ENCODE assay signal across 10 cellular contexts in the genomic region with DNA sequence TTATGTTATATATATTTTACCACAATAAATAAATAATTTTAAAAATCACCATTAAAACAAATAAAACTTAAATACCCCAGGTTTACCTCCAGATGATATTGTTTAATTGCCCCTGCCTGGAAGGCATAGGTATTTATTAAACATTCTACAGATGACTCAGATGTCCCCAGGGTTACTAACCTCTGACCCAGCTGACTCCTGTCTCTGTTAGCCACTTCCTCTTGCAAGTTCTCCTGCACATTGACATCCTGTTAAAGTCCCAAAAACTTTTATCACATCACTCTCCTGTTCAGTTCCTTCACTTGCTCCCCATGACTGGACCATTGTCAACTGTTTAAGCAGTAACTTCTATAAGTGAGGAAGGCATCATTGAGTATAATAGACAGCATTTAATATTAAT. TPM values are rescaled to one million over a fixed set of nuclear protein-coding genes. Genes with fewer than 3 reads are reported as not detected.
DNase-seq lines count a peak whose midpoint lies in the region; ATAC-seq and TF ChIP-seq lines count a peak whose summit lies in the region.
"Had no signal": no experiment of that assay in that cellular context is flagged by ENCODE, and none has a peak within 500 bp of the region (broad histone marks: within the 10 kb centered on the region; RNA-seq: fewer than 3 reads in every experiment).

No MANE protein-coding gene starts in this region.

- H3K27me3 Mint-ChIP-seq in activated B cell treated with CpG ODN at 0.5 μM for 24 hours: no peaks in the 10 kb centered on the region

- H3K27me3 ChIP-seq in GM06990 (replicated peaks; ENCODE audit: control insufficient read depth, insufficient read depth, low read length) (no peaks in the 10 kb centered on the region), HAP-1 (ENCODE audit: low read depth) (no peaks in the 10 kb centered on the region)

- in situ Hi-C loops in HAP-1 (cut with MboI; ENCODE audit: low sequenced_read_pairs): no loop called here

- no peak for TF ChIP-seq CTCF in GM06990 (IDR thresholded peaks at IDR 0.05; ENCODE audit: insufficient read depth, low read length, poor library complexity, severe bottlenecking)
- no peak for TF ChIP-seq CTCF in activated B cell treated with CpG ODN at 0.5 μM for 24 hours (IDR thresholded peaks at IDR 0.05)

- H3K4me1 ChIP-seq in HAP-1: no peaks in the 10 kb centered on the region

- peaks cover 40% of the 10 kb centered on the region for H3K4me1 Mint-ChIP-seq in activated B cell treated with CpG ODN at 0.5 μM for 24 hours
- H3K4me1 Mint-ChIP-seq: CD4-positive, alpha-beta memory T cell; nephron had no signal

- POLR2A ChIA-PET in activated B cell treated with CpG ODN at 0.5 μM for 24 hours (lab: Charles Lee): interaction anchor here (0.9 to 1.0 kb wide), 2 partner anchors 40 to 303 kb away, joined by 3 to 5 read pairs; no protein-coding TSS in a partner anchor

- no peaks in the 10 kb centered on the region for H3K9me3 ChIP-seq in HAP-1

- no peak overlapping the region for H3K4me3 ChIP-seq in GM06990 (replicated peaks; ENCODE audit: low read depth, low read length)
- H3K4me3 ChIP-seq in HAP-1: no peak overlapping the region

- CTCF ChIA-PET in activated B cell treated with CpG ODN at 0.5 μM for 24 hours (lab: Charles Lee): no interaction called here

- ATAC-seq in GM21367 (IDR thresholded peaks at IDR 0.05; ENCODE audit: unreplicated experiment): peak; percentile 93
- peak; percentile 100 for ATAC-seq in HG03354 (IDR thresholded peaks at IDR 0.05; ENCODE audit: poor library complexity, severe bottlenecking, unreplicated experiment)
- peak; percentile 96 for ATAC-seq in activated B cell treated with CpG ODN at 0.5 μM for 24 hours (ENCODE audit: low read depth)

- H3K36me3 ChIP-seq in GM06990 (ENCODE audit: control insufficient read depth, insufficient read depth, low read length): no peaks in the 10 kb centered on the region
- no peaks in the 10 kb centered on the region for H3K36me3 ChIP-seq in HAP-1 (replicated peaks)

- H3K36me3 Mint-ChIP-seq in activated B cell treated with CpG ODN at 0.5 μM for 24 hours (ENCODE audit: low read depth): no peaks in the 10 kb centered on the region
- H3K36me3 Mint-ChIP-seq: CD4-positive, alpha-beta memory T cell had no signal

- no peak overlapping the region for H3K27ac Mint-ChIP-seq in activated B cell treated with CpG ODN at 0.5 μM for 24 hours
- H3K27ac Mint-ChIP-seq: CD4-positive, alpha-beta memory T cell; nephron had no signal

- no peaks in the 10 kb centered on the region for H3K9me3 Mint-ChIP-seq in activated B cell treated with CpG ODN at 0.5 μM for 24 hours

- intact Hi-C loops in activated B cell treated with CpG ODN at 0.5 μM for 24 hours (cut with micrococcal nuclease): loop anchor here (1.0 kb wide), 2 partner anchors 37 to 40 kb away; partner anchors contain the start of gene RAB3C

- peak overlapping the region; percentile 11 for H3K4me3 Mint-ChIP-seq in activated B cell treated with CpG ODN at 0.5 μM for 24 hours
- H3K4me3 Mint-ChIP-seq: CD4-positive, alpha-beta memory T cell; nephron had no signal

- peak; percentile 3 for DNase-seq in GM06990 (ENCODE audit: extremely low read depth, insufficient read length)
- no peak for DNase-seq in activated B cell treated with CpG ODN at 0.5 μM for 24 hours
- no peak for DNase-seq in C1 segment of cervical spinal cord (lab: John Stamatoyannopoulos, UW)
- no peak for DNase-seq in NCI-H128 (lab: John Stamatoyannopoulos, UW; ENCODE audit: unreplicated experiment)
- DNase-seq in COLO668 (lab: John Stamatoyannopoulos, UW; ENCODE audit: unreplicated experiment): no peak
- DNase-seq in HAP-1 (ENCODE audit: low spot score in 2 of 2): no peak
- DNase-seq: CD4-positive, alpha-beta memory T cell had no signal

RNA-seq across cellular contexts. Expression of gene RAB3C, which starts 37.0 kb away (rescaled TPM):
- 0.47 TPM in 1 of 2 replicates, not detected in the other for total RNA-seq in activated B cell treated with CpG ODN at 0.5 μM for 24 hours
- total RNA-seq: CD4-positive, alpha-beta memory T cell had no signal

RNA-seq across cellular contexts. Expression of gene GAPT, which starts 54.7 kb away (rescaled TPM):
- 39.8 and 40.3 TPM in 2 replicates for total RNA-seq in activated B cell treated with CpG ODN at 0.5 μM for 24 hours
- total RNA-seq: CD4-positive, alpha-beta memory T cell had no signal
